27 cellular contexts compared by ENCODE assay signal in the genomic region with DNA sequence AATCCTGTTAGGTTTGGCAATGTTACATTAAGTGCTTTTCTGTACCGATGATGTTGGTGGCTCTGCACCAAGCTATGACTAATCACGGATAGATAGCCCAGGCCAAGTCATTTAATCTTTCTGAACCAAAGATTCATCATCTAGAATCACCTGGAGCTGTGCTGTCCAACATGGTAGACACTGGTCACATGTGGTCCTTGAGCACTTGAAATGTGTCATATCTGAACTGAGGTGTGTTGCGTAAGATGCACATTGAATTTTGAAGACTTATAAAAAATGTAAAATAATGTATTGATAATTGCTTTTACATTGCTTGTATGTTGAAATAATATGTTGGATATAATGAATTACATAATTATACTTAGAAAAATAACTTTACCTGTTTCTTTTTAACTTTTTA. TPM values are rescaled to one million over a fixed set of nuclear protein-coding genes. Genes with fewer than 3 reads are reported as not detected.
A peak's percentile ranks its signal among the peaks of the same experiment; 100 is the strongest.
DNase-seq lines count a peak whose midpoint lies in the region; ATAC-seq, FAIRE-seq and TF ChIP-seq lines count a peak whose summit lies in the region.
"Had no signal": no experiment of that assay in that cellular context is flagged by ENCODE, and none has a peak within 500 bp of the region (broad histone marks: within the 10 kb centered on the region; RNA-seq: fewer than 3 reads in every experiment).

No MANE protein-coding gene starts in this region.

- no peak overlapping the region for H2AFZ ChIP-seq in HepG2 (ENCODE audit: low read length)
- H2AFZ ChIP-seq: GM23338 had no signal

- no peak for TF ChIP-seq EP300 in HepG2 (IDR thresholded peaks at IDR 0.05; ENCODE audit: low read depth in 2 of 2, low read length in 2 of 2)
- TF ChIP-seq EP300 in HepG2 (CRISPR knock-in tag; IDR thresholded peaks at IDR 0.05; ENCODE audit: borderline replicate concordance) = no peak

- BruUV-seq in HepG2 (replicated peaks; lab: Mats Ljungman, UMichigan) = no TSS peak

- 56% methylated on average over 3 of the region's 3 CpGs for WGBS in HepG2 (ENCODE audit: low lambda C conversion rate)
- WGBS in right lobe of liver (ENCODE audit: insufficient coverage, low coverage, low lambda C conversion rate, missing lambda C conversion rate) = 86% methylated on average over 3 of the region's 3 CpGs

- no peak overlapping the region for H3K4me2 ChIP-seq in HepG2 (ENCODE audit: low read depth, low read length)
- H3K4me2 ChIP-seq: A549; BLaER1 treated with 17β-estradiol and CSF1 and Interleukin-3, amounts not matched to agents 10 nM and 100 nM; GM23338 had no signal

- no peaks in the 10 kb centered on the region for H3K79me2 ChIP-seq in HepG2 (ENCODE audit: insufficient read depth, low read length)

- CTCF ChIA-PET in HepG2 (lab: Yijun Ruan, JAX; ENCODE audit: low intra/inter-chr PET ratio, low total read pairs) (no interaction called here), RWPE1 (lab: Yijun Ruan, JAX) (interaction anchor here (0.6 kb wide), 1 partner anchor 169 kb away, joined by 3 read pairs; no protein-coding TSS in a partner anchor)

- no peaks in the 10 kb centered on the region for H3K9me3 ChIP-seq in HepG2 (ENCODE audit: low read length)
- H3K9me3 ChIP-seq in right lobe of liver = no peaks in the 10 kb centered on the region
- no peaks in the 10 kb centered on the region for H3K9me3 ChIP-seq in upper lobe of right lung
- H3K9me3 ChIP-seq: A549; BE2C; BLaER1 treated with 17β-estradiol and CSF1 and Interleukin-3, amounts not matched to agents 10 nM and 100 nM; HAP-1 had no signal

- intact Hi-C loops in HepG2 (cut with micrococcal nuclease; ENCODE audit: unreplicated experiment) (no loop called here), right lobe of liver (cut with DNase I) (no loop called here), upper lobe of right lung (cut with DNase I) (no loop called here)

- H3K27ac ChIP-seq in HepG2 (ENCODE audit: extremely low read length, insufficient read depth, low read length) (no peak overlapping the region), right lobe of liver (no peak overlapping the region), RWPE1 (no peak overlapping the region), upper lobe of right lung (no peak overlapping the region)
- H3K27ac ChIP-seq: A549; BLaER1 treated with 17β-estradiol and CSF1 and Interleukin-3, amounts not matched to agents 10 nM and 100 nM had no signal

- TF ChIP-seq POLR2A in HepG2 (IDR thresholded peaks at IDR 0.05; ENCODE audit: insufficient read depth in 1 of 2, low read depth in 2 of 2, low read length in 2 of 2) (no peak), right lobe of liver (IDR thresholded peaks at IDR 0.05) (no peak)

- TF ChIP-seq RAD21 in HepG2 (CRISPR knock-in tag; IDR thresholded peaks at IDR 0.05) = no peak

- FAIRE-seq in HepG2 (lab: Jason Lieb, UNC) = no peak
- FAIRE-seq in TTC549 (lab: Jason Lieb, UNC) = peak; percentile 71
- FAIRE-seq: A549, D721Med, GM12891, GM18507, H54 had no signal

- no peak for TF ChIP-seq CTCF in HepG2 (CRISPR knock-in tag; IDR thresholded peaks at IDR 0.05)
- no peak for TF ChIP-seq CTCF in right lobe of liver (IDR thresholded peaks at IDR 0.05)
- TF ChIP-seq CTCF in epithelial cell of esophagus (IDR thresholded peaks at IDR 0.05; ENCODE audit: insufficient read depth, low read depth, low read length, missing control alignments) = no peak
- no peak for TF ChIP-seq CTCF in RWPE1 (conservative IDR thresholded peaks at IDR 0.05; ENCODE audit: low read depth)
- TF ChIP-seq CTCF in upper lobe of right lung (IDR thresholded peaks at IDR 0.05) = no peak

- in situ Hi-C loops in HepG2 (cut with HindIII; ENCODE audit: extremely low pct_ligation_motif_present, low pct_unique_long_range_greater_than_20kb) = no loop called here

- no peaks in the 10 kb centered on the region for H3K36me3 ChIP-seq in HepG2 (replicated peaks in 1 of 2; ENCODE audit: control insufficient read depth in 1 of 2, insufficient read depth in 2 of 2, low read length in 2 of 2)
- no peaks in the 10 kb centered on the region for H3K36me3 ChIP-seq in right lobe of liver
- no peaks in the 10 kb centered on the region for H3K36me3 ChIP-seq in upper lobe of right lung
- H3K36me3 ChIP-seq: BE2C; BLaER1 treated with 17β-estradiol and CSF1 and Interleukin-3, amounts not matched to agents 10 nM and 100 nM; HAP-1 had no signal

- H3K27me3 ChIP-seq in HepG2 (ENCODE audit: control insufficient read depth in 1 of 2, insufficient read depth in 2 of 2, low read length in 2 of 2) (no peaks in the 10 kb centered on the region), right lobe of liver (no peaks in the 10 kb centered on the region), upper lobe of right lung (peaks cover 12% of the 10 kb centered on the region)
- H3K27me3 ChIP-seq: BE2C; BLaER1 treated with 17β-estradiol and CSF1 and Interleukin-3, amounts not matched to agents 10 nM and 100 nM had no signal

- H4K20me1 ChIP-seq in HepG2 (ENCODE audit: insufficient read depth, low read length) = no peaks in the 10 kb centered on the region; the same call in 1 of the 2 replicates
- H4K20me1 ChIP-seq: BLaER1 treated with 17β-estradiol and CSF1 and Interleukin-3, amounts not matched to agents 10 nM and 100 nM had no signal

- ATAC-seq in HepG2 (no peak), right lobe of liver (no peak), upper lobe of right lung (no peak)
- ATAC-seq: A549, GM23338 had no signal

- POLR2A ChIA-PET in HepG2 (lab: Yijun Ruan, JAX) = no interaction called here
- POLR2A ChIA-PET in RWPE1 (lab: Yijun Ruan, JAX; ENCODE audit: low non-redundant PET) = no interaction called here

- DNase-seq in HepG2 (ENCODE audit: low spot score) (no peak), right lobe of liver (no peak), epithelial cell of esophagus (ENCODE audit: low read depth) (peak; percentile 8), RWPE1 (ENCODE audit: low spot score) (no peak), upper lobe of right lung (no peak), NCI-H2171 treated with DMSO at 0.1 percent for 48 hours (lab: John Stamatoyannopoulos, UW) (no peak)
- DNase-seq: 8988T; ACHN; AML-193; BE2C; CD4-positive, alpha-beta T cell; CD8-positive, alpha-beta memory T cell; DMS 273 treated with DMSO at 0.1 percent for 48 hours; DMS79; GF-D8; HFFc6 had no signal

- H3K4me3 ChIP-seq in HepG2 (replicated peaks in 1 of 3; ENCODE audit: insufficient read depth in 1 of 3, low read depth in 2 of 3, low read length in 3 of 3) (no peak overlapping the region), right lobe of liver (no peak overlapping the region), epithelial cell of esophagus (ENCODE audit: low read length) (no peak overlapping the region), upper lobe of right lung (no peak overlapping the region)
- H3K4me3 ChIP-seq: A549; BLaER1 treated with 17β-estradiol and CSF1 and Interleukin-3, amounts not matched to agents 10 nM and 100 nM; GM23338; HAP-1 had no signal

- H3K4me1 ChIP-seq in HepG2 (ENCODE audit: insufficient read depth, low read length) (no peaks in the 10 kb centered on the region), right lobe of liver (no peaks in the 10 kb centered on the region), upper lobe of right lung (no peaks in the 10 kb centered on the region)
- H3K4me1 ChIP-seq: A549; BE2C; BLaER1 treated with 17β-estradiol and CSF1 and Interleukin-3, amounts not matched to agents 10 nM and 100 nM had no signal

- no peak overlapping the region for H3K9ac ChIP-seq in HepG2 (ENCODE audit: insufficient read depth, low read depth, low read length)
- H3K9ac ChIP-seq: BLaER1 treated with 17β-estradiol and CSF1 and Interleukin-3, amounts not matched to agents 10 nM and 100 nM had no signal

TF ChIP-seq in HepG2, 621 proteins besides CTCF, POLR2A, EP300 and RAD21 (continues in another document):
- TF ChIP-seq CEBPB (IDR thresholded peaks at IDR 0.05; ENCODE audit: borderline replicate concordance, low read depth, low read length) = peak; percentile 83

RNA-seq across cellular contexts. Expression of a gene that starts 39.8 kb away (rescaled TPM):
- total RNA-seq in HepG2 (2016; rRNA removed; fragmentation: Illumina TruSeq; extraction: Trizol) (not detected in 2 replicates), right lobe of liver (not detected), upper lobe of right lung (not detected)
- total RNA-seq in HepG2 (2016; cell fraction: cytosol; rRNA removed; fragmentation: Illumina TruSeq; extraction: Trizol; ENCODE audit: low read depth) = not detected in 2 replicates
- total RNA-seq in HepG2 (2016; cell fraction: insoluble cytoplasmic fraction; rRNA removed; fragmentation: Illumina TruSeq; extraction: Trizol) = not detected in 2 replicates
- not detected in 2 replicates for total RNA-seq in HepG2 (2016; cell fraction: membrane; rRNA removed; fragmentation: Illumina TruSeq; extraction: Trizol)
- not detected in 2 replicates for total RNA-seq in HepG2 (2016; cell fraction: nucleus; rRNA removed; fragmentation: Illumina TruSeq; extraction: Trizol)
- polyA plus RNA-seq in HepG2 (2011; rRNA removed) = not detected in 2 replicates
- polyA plus RNA-seq in HepG2 (2011; cell fraction: cytosol; rRNA removed) = not detected in 2 replicates
- polyA plus RNA-seq in HepG2 (2011; cell fraction: nucleus; rRNA removed) = not detected in 2 replicates
- not detected in 2 replicates for polyA plus RNA-seq in HepG2 (2012)
- not detected in 2 replicates for polyA plus RNA-seq in HepG2 (2016; cell fraction: cytosol; fragmentation: Illumina TruSeq; extraction: Trizol; ENCODE audit: low read depth)
- not detected in 2 replicates for polyA plus RNA-seq in HepG2 (2016; cell fraction: insoluble cytoplasmic fraction; fragmentation: Illumina TruSeq; extraction: Trizol; ENCODE audit: low read depth)
- not detected in 2 replicates for polyA plus RNA-seq in HepG2 (2016; cell fraction: membrane; fragmentation: Illumina TruSeq; extraction: Trizol; ENCODE audit: low read depth)
- polyA plus RNA-seq in HepG2 (2016; cell fraction: nucleus; fragmentation: Illumina TruSeq; extraction: Trizol; ENCODE audit: insufficient read depth, low read depth) = not detected in 2 replicates
- not detected in 2 replicates for polyA minus RNA-seq in HepG2 (2011; rRNA and poly(A)+ RNA removed; ENCODE audit: low replicate concordance)
- not detected in 2 replicates for polyA minus RNA-seq in HepG2 (2011; cell fraction: cytosol; rRNA and poly(A)+ RNA removed)
- not detected in 2 replicates for polyA minus RNA-seq in HepG2 (2011; cell fraction: nucleus; rRNA and poly(A)+ RNA removed)
- total RNA-seq: CD4-positive, alpha-beta T cell; CD8-positive, alpha-beta memory T cell; G401; HFFc6 had no signal
- polyA plus RNA-seq: A549; CD14-positive monocyte; CD8-positive, alpha-beta memory T cell had no signal
